In the genomic region with DNA sequence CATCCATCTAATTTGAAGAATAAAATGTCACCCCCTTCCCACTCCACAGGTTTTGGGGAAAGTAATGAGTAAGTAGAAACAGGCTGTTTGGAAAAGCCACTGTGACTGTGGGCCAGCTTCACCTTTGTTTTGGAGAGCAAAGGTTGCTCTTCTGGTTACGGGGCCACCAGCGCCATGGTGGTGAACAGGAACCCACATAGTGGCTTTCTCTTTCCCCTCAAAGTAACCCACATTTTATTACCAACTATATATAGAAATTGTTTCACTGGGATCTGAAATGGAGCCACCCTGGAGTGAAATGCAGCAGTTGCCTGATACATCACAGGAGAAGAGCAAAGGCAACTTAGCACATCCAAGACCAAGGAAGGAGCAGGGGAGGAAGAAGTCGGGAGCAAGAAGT, we compare ENCODE assay signal across 23 cellular contexts.
DNase-seq lines count a peak whose midpoint lies in the region; ATAC-seq and TF ChIP-seq lines count a peak whose summit lies in the region.
"Had no signal": no experiment of that assay in that cellular context is flagged by ENCODE, and none has a peak within 500 bp of the region (broad histone marks: within the 10 kb centered on the region; RNA-seq: fewer than 3 reads in every experiment).

No MANE protein-coding gene starts in this region.

- H3K27me3 ChIP-seq in mesendoderm (ENCODE audit: insufficient read depth, low read length, poor library complexity) = no peaks in the 10 kb centered on the region
- H3K27me3 ChIP-seq: breast epithelium, foreskin keratinocyte, vagina had no signal

- no peak overlapping the region for H3K4me3 ChIP-seq in mesendoderm (ENCODE audit: low read length)
- H3K4me3 ChIP-seq: breast epithelium, K562, vagina had no signal

- H2BK5ac ChIP-seq in mesendoderm (ENCODE audit: low read length) = no peak overlapping the region

- no peak overlapping the region for H3K27ac ChIP-seq in mesendoderm (ENCODE audit: low read depth, low read length)
- H3K27ac ChIP-seq: breast epithelium, foreskin keratinocyte, vagina had no signal

- peak overlapping the region in 1 of 2 donors; percentile 17 for H3K27ac Mint-ChIP-seq in natural killer cell
- H3K27ac Mint-ChIP-seq in natural killer cell treated with Interleukin-12 subunit alpha and Interleukin-12 subunit beta and Interleukin-15 and Interleukin-18, amount 100 ng/mL, for 72 hours = no peak overlapping the region
- H3K27ac Mint-ChIP-seq in T-helper 1 cell treated with Interleukin-12 subunit alpha and Interleukin-12 subunit beta and Interleukin-4 antibody, amounts not matched to agents 30 μg/mL and 1 μg/mL, for 36 hours = peak overlapping the region; percentile 10

- H3K4me3 Mint-ChIP-seq in natural killer cell = peak overlapping the region; percentile 42
- no peak overlapping the region for H3K4me3 Mint-ChIP-seq in natural killer cell treated with Interleukin-12 subunit alpha and Interleukin-12 subunit beta and Interleukin-15 and Interleukin-18, amount 100 ng/mL, for 72 hours
- H3K4me3 Mint-ChIP-seq in T-helper 1 cell treated with Interleukin-12 subunit alpha and Interleukin-12 subunit beta and Interleukin-4 antibody, amounts not matched to agents 30 μg/mL and 1 μg/mL, for 36 hours = peak overlapping the region; percentile 14
- H3K4me3 Mint-ChIP-seq: activated CD4-positive, alpha-beta T cell treated with anti-CD3 and anti-CD28 coated beads for 36 hours had no signal

- no peaks in the 10 kb centered on the region for H3K9me3 Mint-ChIP-seq in natural killer cell
- no peaks in the 10 kb centered on the region for H3K9me3 Mint-ChIP-seq in natural killer cell treated with Interleukin-12 subunit alpha and Interleukin-12 subunit beta and Interleukin-15 and Interleukin-18, amount 100 ng/mL, for 72 hours
- H3K9me3 Mint-ChIP-seq in T-helper 1 cell treated with Interleukin-12 subunit alpha and Interleukin-12 subunit beta and Interleukin-4 antibody, amounts not matched to agents 30 μg/mL and 1 μg/mL, for 36 hours = no peaks in the 10 kb centered on the region

- peaks cover 0 to 2% of the 10 kb centered on the region in 2 donors for H3K27me3 Mint-ChIP-seq in natural killer cell (ENCODE audit: low read depth in 2 of 2)
- peaks cover 0 to 4% of the 10 kb centered on the region in 2 donors for H3K27me3 Mint-ChIP-seq in natural killer cell treated with Interleukin-12 subunit alpha and Interleukin-12 subunit beta and Interleukin-15 and Interleukin-18, amount 100 ng/mL, for 72 hours
- H3K27me3 Mint-ChIP-seq in T-helper 1 cell treated with Interleukin-12 subunit alpha and Interleukin-12 subunit beta and Interleukin-4 antibody, amounts not matched to agents 30 μg/mL and 1 μg/mL, for 36 hours (ENCODE audit: low read depth) = peaks cover 4% of the 10 kb centered on the region
- H3K27me3 Mint-ChIP-seq: activated CD4-positive, alpha-beta T cell treated with anti-CD3 and anti-CD28 coated beads for 36 hours had no signal

- H3K4me1 Mint-ChIP-seq in natural killer cell = peaks cover 27 to 33% of the 10 kb centered on the region in 2 donors
- H3K4me1 Mint-ChIP-seq in natural killer cell treated with Interleukin-12 subunit alpha and Interleukin-12 subunit beta and Interleukin-15 and Interleukin-18, amount 100 ng/mL, for 72 hours (ENCODE audit: low read depth in 2 of 2) = peaks cover 23 to 27% of the 10 kb centered on the region in 2 donors
- peaks cover 32% of the 10 kb centered on the region for H3K4me1 Mint-ChIP-seq in T-helper 1 cell treated with Interleukin-12 subunit alpha and Interleukin-12 subunit beta and Interleukin-4 antibody, amounts not matched to agents 30 μg/mL and 1 μg/mL, for 36 hours (ENCODE audit: low read depth)

- no peak overlapping the region for H2BK120ac ChIP-seq in mesendoderm (ENCODE audit: low read depth, low read length)

- WGBS in mesendoderm (ENCODE audit: extremely low coverage, insufficient coverage, low lambda C conversion rate) = no CpG with 5 or more reads among the region's 3 CpGs

- H2BK15ac ChIP-seq in mesendoderm (replicated peaks; ENCODE audit: low read depth) = no peak overlapping the region

- no peak overlapping the region for H3K9ac ChIP-seq in mesendoderm (ENCODE audit: low read length)

- peaks cover 35% of the 10 kb centered on the region for H3K4me1 ChIP-seq in mesendoderm (ENCODE audit: control insufficient read depth, low read depth, low read length)
- H3K4me1 ChIP-seq: breast epithelium, foreskin keratinocyte had no signal

- no peak overlapping the region for H3K4ac ChIP-seq in mesendoderm (ENCODE audit: low read depth, low read length)

- no peak overlapping the region for H3K23ac ChIP-seq in mesendoderm (ENCODE audit: low read length)

- H2AK5ac ChIP-seq in mesendoderm (ENCODE audit: low read length) = no peak overlapping the region

- H3K79me1 ChIP-seq in mesendoderm (ENCODE audit: low read length) = no peaks in the 10 kb centered on the region

- no peak overlapping the region for H4K8ac ChIP-seq in mesendoderm (ENCODE audit: low read depth, low read length)

- no peak overlapping the region for H3K18ac ChIP-seq in mesendoderm (ENCODE audit: low read length)

- no peaks in the 10 kb centered on the region for H3K36me3 ChIP-seq in mesendoderm (ENCODE audit: control insufficient read depth, insufficient read depth, low read length)
- H3K36me3 ChIP-seq: breast epithelium, vagina had no signal

- H3K79me2 ChIP-seq in mesendoderm (ENCODE audit: control insufficient read depth, insufficient read depth, low read length) = no peaks in the 10 kb centered on the region

- no peak for TF ChIP-seq CTCF in natural killer cell (IDR thresholded peaks at IDR 0.05)

- H3K36me3 Mint-ChIP-seq in natural killer cell = no peaks in the 10 kb centered on the region
- no peaks in the 10 kb centered on the region for H3K36me3 Mint-ChIP-seq in natural killer cell treated with Interleukin-12 subunit alpha and Interleukin-12 subunit beta and Interleukin-15 and Interleukin-18, amount 100 ng/mL, for 72 hours
- H3K36me3 Mint-ChIP-seq in T-helper 1 cell treated with Interleukin-12 subunit alpha and Interleukin-12 subunit beta and Interleukin-4 antibody, amounts not matched to agents 30 μg/mL and 1 μg/mL, for 36 hours (ENCODE audit: low read depth) = peaks cover 2% of the 10 kb centered on the region

- H3K56ac ChIP-seq in mesendoderm (ENCODE audit: low read length) = peak overlapping the region; percentile 17

- intact Hi-C loops in natural killer cell (cut with micrococcal nuclease) = loop anchor here (5.0 kb wide), 1 partner anchor 114 kb away; no protein-coding TSS in a partner anchor

- no peak for DNase-seq in natural killer cell
- no peak for DNase-seq in natural killer cell treated with Interleukin-12 subunit alpha and Interleukin-12 subunit beta and Interleukin-15 and Interleukin-18, amount 100 ng/mL, for 72 hours (ENCODE audit: low spot score)
- no peak for DNase-seq in mesendoderm
- DNase-seq: activated CD4-positive, alpha-beta T cell treated with anti-CD3 and anti-CD28 coated beads for 36 hours; activated CD8-positive, alpha-beta memory T cell treated with anti-CD3 and anti-CD28 coated beads, Interleukin-2, amount 50 U/mL, for 4 hours; activated gamma-delta T cell; amygdala; effector memory CD4-positive, alpha-beta T cell; foreskin keratinocyte; left cardiac atrium; MM.1S; NCI-H1417 treated with DMSO at 0.1 percent for 48 hours; NCI-H446 treated with DMSO at 0.1 percent for 48 hours; small intestine; stimulated activated CD4-positive, alpha-beta T cell treated with anti-CD3 and anti-CD28 coated beads, Interleukin-1b, Interleukin-23, amount 100 ng/mL, for 48 hours had no signal

- no peak overlapping the region for H3K4me2 ChIP-seq in mesendoderm (ENCODE audit: low read length)

- H4K5ac ChIP-seq in mesendoderm (ENCODE audit: low read length) = no peak overlapping the region

- ATAC-seq in natural killer cell (no peak), GM21515 (IDR thresholded peaks at IDR 0.05; ENCODE audit: unreplicated experiment) (no peak), GM18870 (IDR thresholded peaks at IDR 0.05; ENCODE audit: unreplicated experiment) (no peak), GM18502 (IDR thresholded peaks at IDR 0.05; ENCODE audit: poor library complexity, unreplicated experiment) (no peak)
- ATAC-seq in natural killer cell treated with Interleukin-12 subunit alpha and Interleukin-12 subunit beta and Interleukin-15 and Interleukin-18, amount 100 ng/mL, for 72 hours = no peak
- ATAC-seq: activated CD4-positive, alpha-beta T cell treated with anti-CD3 and anti-CD28 coated beads for 36 hours; esophagus mucosa; foreskin keratinocyte; K562; left cardiac atrium had no signal
